ENCODE assay signal across 8 cellular contexts in the genomic region with DNA sequence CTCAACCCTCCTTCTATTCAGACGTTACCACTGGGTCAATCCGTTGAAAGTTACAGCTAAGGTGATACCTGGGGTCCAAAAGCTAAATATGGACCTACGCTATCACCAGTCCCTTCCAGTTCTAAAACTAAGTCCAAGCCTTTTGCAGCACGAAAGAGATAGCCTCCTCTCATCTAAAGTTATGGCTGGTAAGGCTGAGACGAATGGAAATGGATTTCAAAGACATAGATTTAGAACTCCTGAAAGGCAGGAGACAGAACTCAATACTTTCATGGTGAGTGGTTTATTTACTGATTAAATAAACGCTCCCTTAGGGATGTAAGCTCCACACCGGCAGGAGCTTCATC. TPM values are rescaled to one million over a fixed set of nuclear protein-coding genes. Genes with fewer than 3 reads are reported as not detected.
DNase-seq lines count a peak whose midpoint lies in the region; ATAC-seq and TF ChIP-seq lines count a peak whose summit lies in the region.

No MANE protein-coding gene starts in this region.

- no peaks in the 10 kb centered on the region for H3K27me3 Mint-ChIP-seq in MCF 10A (ENCODE audit: insufficient read depth, unreplicated experiment)

- H3K27me3 ChIP-seq in right atrium auricular region: no peaks in the 10 kb centered on the region
- H3K27me3 ChIP-seq in mononuclear cell (ENCODE audit: insufficient read depth, low read length): no peaks in the 10 kb centered on the region

- no peaks in the 10 kb centered on the region for H3K9me3 Mint-ChIP-seq in MCF 10A (ENCODE audit: unreplicated experiment)

- intact Hi-C loops in Right ventricle myocardium inferior (cut with DNase I) (no loop called here), MCF 10A (cut with micrococcal nuclease) (loop anchor here (10.0 kb wide), 1 partner anchor 137 kb away; no protein-coding TSS in a partner anchor)

- CTCF ChIA-PET in MCF 10A (lab: Yijun Ruan, JAX): interaction anchor here (0.6 to 1.3 kb wide), 7 partner anchors 11 to 435 kb away, joined by 3 to 5 read pairs (median 4); a partner anchor contains a TSS

- H3K27ac ChIP-seq in right atrium auricular region: peak overlapping the region; percentile 95 to 97

- peaks cover 15% of the 10 kb centered on the region for H3K4me1 Mint-ChIP-seq in MCF 10A (ENCODE audit: insufficient read depth, unreplicated experiment)

- TSS peak; percentile 67 for BruUV-seq in MCF 10A (replicated peaks; lab: Mats Ljungman, UMichigan)

- H3K4me1 ChIP-seq in right atrium auricular region (peaks cover 0 to 45% of the 10 kb centered on the region in 2 donors), mononuclear cell (ENCODE audit: insufficient read depth, low read length) (peaks cover 57% of the 10 kb centered on the region)

- peak overlapping the region; percentile 88 for H3K4me3 Mint-ChIP-seq in MCF 10A (ENCODE audit: unreplicated experiment)

- no peaks in the 10 kb centered on the region for H3K36me3 Mint-ChIP-seq in MCF 10A (ENCODE audit: insufficient read depth, unreplicated experiment)

- H3K36me3 ChIP-seq in right atrium auricular region: no peaks in the 10 kb centered on the region

- DNase-seq in right atrium auricular region (ENCODE audit: low spot score) (no peak), Right ventricle myocardium inferior (ENCODE audit: missing footprints) (no peak), MCF 10A (ENCODE audit: unreplicated experiment) (peak; percentile 27), NCI-H82 (lab: John Stamatoyannopoulos, UW) (no peak)

- TF ChIP-seq CTCF in right atrium auricular region (IDR thresholded peaks at IDR 0.05) (no peak), MCF 10A (IDR thresholded peaks at IDR 0.05; ENCODE audit: unreplicated experiment) (no peak)

- POLR2A ChIA-PET in MCF 10A (lab: Yijun Ruan, JAX): interaction anchor here (0.8 to 2.8 kb wide), 23 partner anchors 8 to 949 kb away, joined by 3 to 34 read pairs (median 4); a partner anchor contains a TSS

- H3K4me3 ChIP-seq in right atrium auricular region: peak overlapping the region; percentile 79 to 90
- H3K4me3 ChIP-seq in mononuclear cell (ENCODE audit: low read length): peak overlapping the region; percentile 85

- ATAC-seq in Right ventricle myocardium inferior (no peak), HG03571 (IDR thresholded peaks at IDR 0.05; ENCODE audit: unreplicated experiment) (no peak), HG03025 (IDR thresholded peaks at IDR 0.05; ENCODE audit: low FRiP score, unreplicated experiment) (no peak), HG02884 (IDR thresholded peaks at IDR 0.05; ENCODE audit: unreplicated experiment) (no peak)

- H3K27ac Mint-ChIP-seq in MCF 10A (ENCODE audit: low read depth, unreplicated experiment): peak overlapping the region; percentile 92

- H3K9me3 ChIP-seq in right atrium auricular region (no peaks in the 10 kb centered on the region), mononuclear cell (ENCODE audit: low read depth, low read length) (no peaks in the 10 kb centered on the region)

RNA-seq across cellular contexts. Expression of a gene that starts 0.8 kb away (rescaled TPM):
- 10 to 100 TPM; 12.2 to 18.1 TPM for total RNA-seq in right atrium auricular region
- total RNA-seq in Right ventricle myocardium inferior: 6.9 TPM
- 21.3 and 23.1 TPM in 2 replicates for total RNA-seq in MCF 10A (2022)
- total RNA-seq in mononuclear cell: 62.9 TPM
